Comparison of ENCODE assay signal across 24 cellular contexts in the genomic region with DNA sequence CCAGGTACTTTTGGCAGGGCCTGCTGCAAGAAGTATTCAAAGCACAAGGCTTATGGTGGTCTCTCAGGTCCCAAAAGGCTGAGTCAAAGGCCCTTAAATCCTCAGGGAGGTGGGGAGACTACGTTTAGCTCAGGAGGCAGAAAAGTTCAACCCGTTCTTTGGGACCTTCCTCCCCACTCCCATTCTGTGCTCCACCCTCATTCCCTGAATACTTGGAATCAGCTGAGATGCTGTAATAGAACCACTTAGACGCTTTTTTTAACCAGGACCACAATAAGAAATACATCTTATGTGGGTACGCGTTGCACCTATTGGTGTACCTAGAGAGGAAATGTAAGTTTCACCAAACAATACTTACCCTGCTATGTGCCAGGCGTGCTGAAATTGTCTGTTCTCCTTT.
"Had no signal": no experiment of that assay in that cellular context is flagged by ENCODE, and none has a peak within 500 bp of the region (broad histone marks: within the 10 kb centered on the region; RNA-seq: fewer than 3 reads in every experiment).

No MANE protein-coding gene starts in this region.

- ATAC-seq: esophagus mucosa; gastrocnemius medialis; left lobe of liver; natural killer cell; pancreas; stimulated activated naive B cell treated with anti-CD40 and anti-IgM and Interleukin-4, amounts not matched to agents 10 μg/mL and 1 μg/mL and 100 μg/mL, for 72 hours; stimulated activated naive CD8-positive, alpha-beta T cell treated with anti-CD3 and anti-CD28 coated beads, Interleukin-15, amount 100 ng/mL, for 72 hours had no signal

- H3K27ac Mint-ChIP-seq: endodermal cell; natural killer cell; stimulated activated naive B cell treated with anti-CD40 and anti-IgM and Interleukin-4, amounts not matched to agents 10 μg/mL and 1 μg/mL and 100 μg/mL, for 72 hours had no signal

- DNase-seq: central memory CD4-positive, alpha-beta T cell; dorsolateral prefrontal cortex; effector CD8-positive, alpha-beta T cell; endodermal cell; foreskin fibroblast; gastrocnemius medialis; head of caudate nucleus; kidney; mammary epithelial cell; mesendoderm; midbrain; natural killer cell; pancreas; small intestine; stimulated activated CD4-positive, alpha-beta T cell treated with anti-CD3 and anti-CD28 coated beads, Interleukin-15, amount 100 ng/mL, for 24 hours; stimulated activated CD4-positive, alpha-beta T cell treated with anti-CD3 and anti-CD28 coated beads, Interleukin-2, amount 100 ng/mL, for 48 hours; stimulated activated naive B cell treated with anti-CD40 and anti-IgM and Interleukin-4, amounts not matched to agents 10 μg/mL and 1 μg/mL and 100 μg/mL, for 72 hours; stimulated activated naive CD8-positive, alpha-beta T cell treated with anti-CD3 and anti-CD28 coated beads, Interleukin-15, amount 100 ng/mL, for 72 hours; transverse colon had no signal

- H3K4me3 ChIP-seq: dorsolateral prefrontal cortex, gastrocnemius medialis, pancreas, right atrium auricular region, suprapubic skin, transverse colon had no signal

- H3K36me3 ChIP-seq: gastrocnemius medialis, pancreas, right atrium auricular region, suprapubic skin, transverse colon had no signal

- H3K9me3 Mint-ChIP-seq: endodermal cell; natural killer cell; stimulated activated naive CD8-positive, alpha-beta T cell treated with anti-CD3 and anti-CD28 coated beads, Interleukin-15, amount 100 ng/mL, for 72 hours had no signal

- H3K9me3 ChIP-seq: gastrocnemius medialis, pancreas, right atrium auricular region, suprapubic skin, transverse colon had no signal

- H3K27ac ChIP-seq: dorsolateral prefrontal cortex, epithelial cell of prostate, gastrocnemius medialis, pancreas, right atrium auricular region, transverse colon had no signal

- H3K36me3 Mint-ChIP-seq: natural killer cell; stimulated activated naive B cell treated with anti-CD40 and anti-IgM and Interleukin-4, amounts not matched to agents 10 μg/mL and 1 μg/mL and 100 μg/mL, for 72 hours had no signal

- H3K4me1 ChIP-seq: gastrocnemius medialis, pancreas, transverse colon had no signal

- H3K4me3 Mint-ChIP-seq: endodermal cell; natural killer cell; stimulated activated naive B cell treated with anti-CD40 and anti-IgM and Interleukin-4, amounts not matched to agents 10 μg/mL and 1 μg/mL and 100 μg/mL, for 72 hours; stimulated activated naive CD8-positive, alpha-beta T cell treated with anti-CD3 and anti-CD28 coated beads, Interleukin-15, amount 100 ng/mL, for 72 hours had no signal

- H3K27me3 ChIP-seq: dorsolateral prefrontal cortex, gastrocnemius medialis, pancreas, right atrium auricular region, suprapubic skin, transverse colon had no signal

- H3K4me1 Mint-ChIP-seq: natural killer cell; stimulated activated naive B cell treated with anti-CD40 and anti-IgM and Interleukin-4, amounts not matched to agents 10 μg/mL and 1 μg/mL and 100 μg/mL, for 72 hours had no signal
